In genomic region chr20:48921168-48921882, GRCh38 we compare ENCODE assay signal across 8 cellular contexts. TPM values are rescaled to one million over a fixed set of nuclear protein-coding genes. Genes with fewer than 3 reads are reported as not detected.
DNase-seq lines count a peak whose midpoint lies in the region; ATAC-seq, FAIRE-seq and TF ChIP-seq lines count a peak whose summit lies in the region.

Gene ARFGEF2 (plus strand): TSS chr20:48921711. CDS start chr20:48921890, 179 bp downstream.

- H3K4me3 ChIP-seq in pancreas: peak within 1 kb of the TSS; percentile 90 to 95 (median 92)
- H3K4me3 ChIP-seq in thyroid gland (replicated peaks in 1 of 3): peak within 1 kb of the TSS; percentile 2 to 99 (median 70)

- H3K36me3 ChIP-seq in pancreas (no peaks in the 10 kb centered on the region), thyroid gland (no peaks in the 10 kb centered on the region)

- 0 to 1% methylated on average over 56 to 70 of the region's 70 CpGs for WGBS in pancreas, 2 donors
- 1% methylated on average over 37 to 42 of the region's 70 CpGs for WGBS in thyroid gland, 2 donors

- H3K27ac ChIP-seq in pancreas (peak within 1 kb of the TSS; percentile 95 to 98 (median 97)), thyroid gland (peak within 1 kb of the TSS; percentile 82 to 99 (median 97))

- TF ChIP-seq POLR2A in GM10847 (IDR thresholded peaks at IDR 0.05; ENCODE audit: extremely low read depth, insufficient read length) (peak; percentile 93), thyroid gland (IDR thresholded peaks at IDR 0.05) (peak; percentile 48 to 98)

- H3K4me1 ChIP-seq in pancreas (peaks cover 3 to 33% (median 7%) of the 10 kb centered on the region in 3 donors), thyroid gland (peaks cover 22 to 26% of the 10 kb centered on the region in 2 donors)

- intact Hi-C loops in Right ventricle myocardium inferior (cut with DNase I) (no loop called here), pancreas (cut with DNase I) (no loop called here), thyroid gland (cut with DNase I) (no loop called here)

- H3K9me3 ChIP-seq in pancreas: no peaks in the 10 kb centered on the region
- H3K9me3 ChIP-seq in thyroid gland: no peaks in the 10 kb centered on the region

- H3K27me3 ChIP-seq in pancreas: no peaks in the 10 kb centered on the region
- H3K27me3 ChIP-seq in thyroid gland: no peaks in the 10 kb centered on the region

- ATAC-seq in HG02642 (IDR thresholded peaks at IDR 0.05; ENCODE audit: poor library complexity, unreplicated experiment) (peak; percentile 84), Right ventricle myocardium inferior (peak; percentile 95), pancreas (peak; percentile 86 to 93 (median 91))

- DNase-seq in NCI-H128 (lab: John Stamatoyannopoulos, UW; ENCODE audit: unreplicated experiment) (peak; percentile 90), SW 1271 (lab: John Stamatoyannopoulos, UW) (peak; percentile 30 to 71), Right ventricle myocardium inferior (ENCODE audit: missing footprints) (peak; percentile 97), pancreas (peak; percentile 89 to 97 (median 94)), thyroid gland (peak; percentile 95)
- peak; percentile 83 for DNase-seq in activated naive CD8-positive, alpha-beta T cell treated with anti-CD3 and anti-CD28 coated beads, Interleukin-2, amount 50 U/mL, for 16 hours (ENCODE audit: low read depth, low spot score)

- no peak for TF ChIP-seq CTCF in pancreas (IDR thresholded peaks at IDR 0.05)
- TF ChIP-seq CTCF in thyroid gland (IDR thresholded peaks at IDR 0.05): peak in 1 of 6 experiments; percentile 36

- FAIRE-seq in pancreas (lab: Jason Lieb, UNC): no peak

RNA-seq across cellular contexts. Expression of gene ARFGEF2, which starts in this region (rescaled TPM):
- 39.1 TPM for total RNA-seq in Right ventricle myocardium inferior
- total RNA-seq in pancreas: 10 to 100 TPM; 20.9 to 26.2 (median 23.6) TPM
- polyA plus RNA-seq in pancreas: 10 to 100 TPM in 1 of 2 donors, 1 to 10 TPM in 1; 6.9 to 10.1 TPM
- total RNA-seq in thyroid gland: 100 to 1,000 TPM in 2 of 4 donors, 10 to 100 TPM in 2; 92.3 to 131 (median 101) TPM

Comparison
In these comparisons a context has a peak if more than half of its experiments do, and no peak if none do; other contexts are left out.
1. Peak in every context shown above with its lines: DNase-seq, ATAC-seq, H3K4me3 ChIP-seq and H3K27ac ChIP-seq.